In the genomic region with DNA sequence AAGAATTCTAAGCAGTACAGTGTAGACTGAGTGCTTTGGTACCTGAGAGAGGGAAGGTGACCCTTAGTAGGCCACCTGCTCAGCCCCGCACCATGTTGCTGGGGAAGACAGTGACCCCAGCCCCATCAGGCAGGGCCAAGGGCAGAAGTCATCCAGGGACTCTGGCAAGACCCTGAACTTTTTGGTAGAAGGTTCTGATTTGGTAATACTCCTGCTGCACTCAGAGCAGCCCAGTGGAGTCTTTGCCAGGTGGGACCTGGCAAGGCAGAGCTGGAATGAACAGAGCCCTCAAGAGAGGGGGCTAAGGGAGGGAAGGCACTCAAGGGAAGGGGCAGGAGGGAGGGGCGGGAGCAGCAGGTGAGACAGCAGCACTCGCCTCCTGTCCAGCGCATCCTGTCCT, we compare ENCODE assay signal across 21 cellular contexts.
DNase-seq lines count a peak whose midpoint lies in the region; ATAC-seq, FAIRE-seq and TF ChIP-seq lines count a peak whose summit lies in the region.
"Had no signal": no experiment of that assay in that cellular context is flagged by ENCODE, and none has a peak within 500 bp of the region (broad histone marks: within the 10 kb centered on the region; RNA-seq: fewer than 3 reads in every experiment).

No MANE protein-coding gene starts in this region.

- TF ChIP-seq EP300 in HepG2 (IDR thresholded peaks at IDR 0.05; ENCODE audit: low read depth in 2 of 2, low read length in 2 of 2) (no peak), HepG2 (CRISPR knock-in tag; IDR thresholded peaks at IDR 0.05; ENCODE audit: borderline replicate concordance) (no peak)

- H3K27me3 ChIP-seq in H7 (ENCODE audit: control insufficient read depth, insufficient read depth, low read length) = no peaks in the 10 kb centered on the region
- no peaks in the 10 kb centered on the region for H3K27me3 ChIP-seq in HepG2 (ENCODE audit: control insufficient read depth in 1 of 2, insufficient read depth in 2 of 2, low read length in 2 of 2)
- H3K27me3 ChIP-seq in endodermal cell (ENCODE audit: control insufficient read depth, insufficient read depth, low read length, poor library complexity, severe bottlenecking) = no peaks in the 10 kb centered on the region
- H3K27me3 ChIP-seq: BLaER1 had no signal

- H3K9ac ChIP-seq in HepG2 (ENCODE audit: insufficient read depth, low read depth, low read length) (no peak overlapping the region), endodermal cell (ENCODE audit: extremely low read depth, low read length, poor library complexity, severe bottlenecking) (no peak overlapping the region)
- H3K9ac ChIP-seq: BLaER1 had no signal

- H3K79me2 ChIP-seq in HepG2 (ENCODE audit: insufficient read depth, low read length) = peaks cover 17% of the 10 kb centered on the region

- H3K4me1 Mint-ChIP-seq in activated T-helper 17 cell treated with anti-CD3 and anti-CD28 coated beads, Interleukin-2, amount 50 U/mL, for 72 hours = peaks cover 4% of the 10 kb centered on the region
- peaks cover 2% of the 10 kb centered on the region for H3K4me1 Mint-ChIP-seq in stimulated activated memory B cell treated with anti-CD40 and anti-IgM and Interleukin-4, amounts not matched to agents 10 μg/mL and 1 μg/mL and 100 μg/mL, for 72 hours
- no peaks in the 10 kb centered on the region for H3K4me1 Mint-ChIP-seq in endodermal cell
- H3K4me1 Mint-ChIP-seq: B cell had no signal

- H3K36me3 ChIP-seq in H7 (replicated peaks; ENCODE audit: control insufficient read depth, insufficient read depth, low read length) (no peaks in the 10 kb centered on the region; the same call in none of the 2 replicates), HepG2 (replicated peaks in 1 of 2; ENCODE audit: control insufficient read depth in 1 of 2, insufficient read depth in 2 of 2, low read length in 2 of 2) (peaks cover 70 to 95% of the 10 kb centered on the region in 2 experiments), endodermal cell (ENCODE audit: control insufficient read depth, insufficient read depth, low read length) (peaks cover 5% of the 10 kb centered on the region)

- H3K4me3 ChIP-seq in H7 (ENCODE audit: insufficient read depth, low read depth, low read length) = no peak overlapping the region
- H3K4me3 ChIP-seq in HepG2 (replicated peaks in 1 of 3; ENCODE audit: insufficient read depth in 1 of 3, low read depth in 2 of 3, low read length in 3 of 3) = no peak overlapping the region
- H3K4me3 ChIP-seq in endodermal cell (ENCODE audit: low read length) = no peak overlapping the region
- H3K4me3 ChIP-seq: BLaER1 had no signal

- intact Hi-C loops in HepG2 (cut with micrococcal nuclease; ENCODE audit: unreplicated experiment) = no loop called here

- H4K20me1 ChIP-seq in HepG2 (ENCODE audit: insufficient read depth, low read length) = peaks cover 6% of the 10 kb centered on the region; the same call in 1 of the 2 replicates

- FAIRE-seq in HepG2 (lab: Jason Lieb, UNC) (no peak), GM12891 (lab: Jason Lieb, UNC) (no peak)
- FAIRE-seq: G401.6, GM18507, H54 had no signal

- H3K9me3 Mint-ChIP-seq in activated T-helper 17 cell treated with anti-CD3 and anti-CD28 coated beads, Interleukin-2, amount 50 U/mL, for 72 hours = no peaks in the 10 kb centered on the region
- H3K9me3 Mint-ChIP-seq in stimulated activated memory B cell treated with anti-CD40 and anti-IgM and Interleukin-4, amounts not matched to agents 10 μg/mL and 1 μg/mL and 100 μg/mL, for 72 hours = no peaks in the 10 kb centered on the region
- no peaks in the 10 kb centered on the region for H3K9me3 Mint-ChIP-seq in endodermal cell
- H3K9me3 Mint-ChIP-seq: CD8-positive, alpha-beta T cell had no signal

- peaks cover 27% of the 10 kb centered on the region for H3K4me1 ChIP-seq in HepG2 (ENCODE audit: insufficient read depth, low read length)
- H3K4me1 ChIP-seq in endodermal cell (ENCODE audit: control insufficient read depth, insufficient read depth, low read length) = no peaks in the 10 kb centered on the region
- H3K4me1 ChIP-seq: BLaER1, Caco-2 had no signal

- H3K4me3 Mint-ChIP-seq in activated T-helper 17 cell treated with anti-CD3 and anti-CD28 coated beads, Interleukin-2, amount 50 U/mL, for 72 hours = no peak overlapping the region
- no peak overlapping the region for H3K4me3 Mint-ChIP-seq in stimulated activated memory B cell treated with anti-CD40 and anti-IgM and Interleukin-4, amounts not matched to agents 10 μg/mL and 1 μg/mL and 100 μg/mL, for 72 hours
- no peak overlapping the region for H3K4me3 Mint-ChIP-seq in endodermal cell
- H3K4me3 Mint-ChIP-seq: B cell; CD4-positive, CD25-positive, alpha-beta regulatory T cell; CD8-positive, alpha-beta T cell had no signal

- H3K4me2 ChIP-seq in HepG2 (ENCODE audit: low read depth, low read length) = no peak overlapping the region
- H3K4me2 ChIP-seq: BLaER1 had no signal

- no peak for TF ChIP-seq RAD21 in HepG2 (CRISPR knock-in tag; IDR thresholded peaks at IDR 0.05)

- DNase-seq in H7 = peak; percentile 19
- no peak for DNase-seq in HepG2 (ENCODE audit: low spot score)
- no peak for DNase-seq in GM12891 (ENCODE audit: insufficient read length, low spot score)
- DNase-seq in GM20000 (ENCODE audit: low spot score) = no peak
- no peak for DNase-seq in endodermal cell
- no peak for DNase-seq in AG08395 (ENCODE audit: low spot score)
- DNase-seq: Caco-2; CD4-positive, CD25-positive, alpha-beta regulatory T cell; CD8-positive, alpha-beta T cell; DMS153; DND-41; GOT3; HCEC 1CT had no signal

- 98% methylated on average over 4 of the region's 4 CpGs for whole genome bisulfite sequencing in HepG2 (ENCODE audit: low lambda C conversion rate)
- WGBS in endodermal cell (ENCODE audit: insufficient coverage in 1 of 2, insufficient read length in 1 of 2), 2 experiments = 93 to 100% methylated on average over 4 of the region's 4 CpGs

- H3K27ac Mint-ChIP-seq in activated T-helper 17 cell treated with anti-CD3 and anti-CD28 coated beads, Interleukin-2, amount 50 U/mL, for 72 hours = peak overlapping the region; percentile 30
- peak overlapping the region; percentile 37 for H3K27ac Mint-ChIP-seq in stimulated activated memory B cell treated with anti-CD40 and anti-IgM and Interleukin-4, amounts not matched to agents 10 μg/mL and 1 μg/mL and 100 μg/mL, for 72 hours
- no peak overlapping the region for H3K27ac Mint-ChIP-seq in endodermal cell
- H3K27ac Mint-ChIP-seq: CD4-positive, CD25-positive, alpha-beta regulatory T cell; CD8-positive, alpha-beta T cell had no signal

- no peak overlapping the region for H3K27ac ChIP-seq in HepG2 (ENCODE audit: extremely low read length, insufficient read depth, low read length)
- H3K27ac ChIP-seq in endodermal cell (ENCODE audit: low read depth, low read length) = no peak overlapping the region
- H3K27ac ChIP-seq: BLaER1, C4-2B had no signal

- in situ Hi-C loops in HepG2 (cut with HindIII; ENCODE audit: extremely low pct_ligation_motif_present, low pct_unique_long_range_greater_than_20kb) = no loop called here

- POLR2A ChIA-PET in HepG2 (lab: Yijun Ruan, JAX) = interaction anchor here (1.0 kb wide), 1 partner anchor 13 kb away, joined by 4 read pairs; no protein-coding TSS in a partner anchor

- no peaks in the 10 kb centered on the region for H3K27me3 Mint-ChIP-seq in activated T-helper 17 cell treated with anti-CD3 and anti-CD28 coated beads, Interleukin-2, amount 50 U/mL, for 72 hours
- H3K27me3 Mint-ChIP-seq in stimulated activated memory B cell treated with anti-CD40 and anti-IgM and Interleukin-4, amounts not matched to agents 10 μg/mL and 1 μg/mL and 100 μg/mL, for 72 hours = no peaks in the 10 kb centered on the region
- H3K27me3 Mint-ChIP-seq in endodermal cell (ENCODE audit: insufficient read depth) = no peaks in the 10 kb centered on the region
- H3K27me3 Mint-ChIP-seq: B cell; CD4-positive, CD25-positive, alpha-beta regulatory T cell had no signal

- TF ChIP-seq CTCF in HepG2 (CRISPR knock-in tag; IDR thresholded peaks at IDR 0.05) (no peak), GM20000 (IDR thresholded peaks at IDR 0.05; ENCODE audit: extremely low read depth, missing control alignments) (no peak), endodermal cell (conservative IDR thresholded peaks at IDR 0.05) (no peak)

- no peak for TF ChIP-seq POLR2A in HepG2 (IDR thresholded peaks at IDR 0.05; ENCODE audit: insufficient read depth in 1 of 2, low read depth in 2 of 2, low read length in 2 of 2)
- TF ChIP-seq POLR2A in GM12891 (IDR thresholded peaks at IDR 0.05; ENCODE audit: low read depth, low read length) = no peak

- H3K36me3 Mint-ChIP-seq in activated T-helper 17 cell treated with anti-CD3 and anti-CD28 coated beads, Interleukin-2, amount 50 U/mL, for 72 hours (ENCODE audit: low read depth) = peaks cover 74% of the 10 kb centered on the region
- H3K36me3 Mint-ChIP-seq in stimulated activated memory B cell treated with anti-CD40 and anti-IgM and Interleukin-4, amounts not matched to agents 10 μg/mL and 1 μg/mL and 100 μg/mL, for 72 hours = peaks cover 56% of the 10 kb centered on the region
- H3K36me3 Mint-ChIP-seq in endodermal cell (ENCODE audit: low read depth) = peaks cover 33% of the 10 kb centered on the region

- no peak for ATAC-seq in activated T-helper 17 cell treated with anti-CD3 and anti-CD28 coated beads, Interleukin-2, amount 50 U/mL, for 72 hours (replicated peaks)
- ATAC-seq in HepG2 = no peak
- ATAC-seq in stimulated activated memory B cell treated with anti-CD40 and anti-IgM and Interleukin-4, amounts not matched to agents 10 μg/mL and 1 μg/mL and 100 μg/mL, for 72 hours = no peak
- ATAC-seq: CD8-positive, alpha-beta T cell had no signal

- no peak overlapping the region for H2AFZ ChIP-seq in HepG2 (ENCODE audit: low read length)

- CTCF ChIA-PET in HepG2 (lab: Yijun Ruan, JAX; ENCODE audit: low intra/inter-chr PET ratio, low total read pairs) = no interaction called here

- BruUV-seq in HepG2 (replicated peaks; lab: Mats Ljungman, UMichigan) = no TSS peak

- H3K9me3 ChIP-seq in HepG2 (ENCODE audit: low read length) = no peaks in the 10 kb centered on the region
- H3K9me3 ChIP-seq in endodermal cell (ENCODE audit: control insufficient read depth, low read length) = no peaks in the 10 kb centered on the region
- H3K9me3 ChIP-seq: BLaER1, Caco-2 had no signal

TF ChIP-seq in HepG2, 621 proteins besides CTCF, POLR2A, EP300 and RAD21:
- no peak for TF ChIP-seq SRSF4 (IDR thresholded peaks at IDR 0.05; ENCODE audit: low read depth, low read length, poor library complexity, severe bottlenecking)
- TF ChIP-seq RXRA (CRISPR knock-in tag; IDR thresholded peaks at IDR 0.05) = 0 out of 2 replicates have a peak, but pooled peaks have one; percentile 6

TF ChIP-seq in GM12891, 5 proteins besides CTCF, POLR2A, EP300 and RAD21:
- TF ChIP-seq SPI1 (IDR thresholded peaks at IDR 0.05; ENCODE audit: low read depth, low read length) (no peak), PAX5 (IDR thresholded peaks at IDR 0.05; ENCODE audit: insufficient read depth, low read length, severe bottlenecking) (no peak), POLR2AphosphoS5 (IDR thresholded peaks at IDR 0.05; ENCODE audit: low read depth, low read length) (no peak)
